Comparison of ENCODE assay signal across 11 cellular contexts in the genomic region with DNA sequence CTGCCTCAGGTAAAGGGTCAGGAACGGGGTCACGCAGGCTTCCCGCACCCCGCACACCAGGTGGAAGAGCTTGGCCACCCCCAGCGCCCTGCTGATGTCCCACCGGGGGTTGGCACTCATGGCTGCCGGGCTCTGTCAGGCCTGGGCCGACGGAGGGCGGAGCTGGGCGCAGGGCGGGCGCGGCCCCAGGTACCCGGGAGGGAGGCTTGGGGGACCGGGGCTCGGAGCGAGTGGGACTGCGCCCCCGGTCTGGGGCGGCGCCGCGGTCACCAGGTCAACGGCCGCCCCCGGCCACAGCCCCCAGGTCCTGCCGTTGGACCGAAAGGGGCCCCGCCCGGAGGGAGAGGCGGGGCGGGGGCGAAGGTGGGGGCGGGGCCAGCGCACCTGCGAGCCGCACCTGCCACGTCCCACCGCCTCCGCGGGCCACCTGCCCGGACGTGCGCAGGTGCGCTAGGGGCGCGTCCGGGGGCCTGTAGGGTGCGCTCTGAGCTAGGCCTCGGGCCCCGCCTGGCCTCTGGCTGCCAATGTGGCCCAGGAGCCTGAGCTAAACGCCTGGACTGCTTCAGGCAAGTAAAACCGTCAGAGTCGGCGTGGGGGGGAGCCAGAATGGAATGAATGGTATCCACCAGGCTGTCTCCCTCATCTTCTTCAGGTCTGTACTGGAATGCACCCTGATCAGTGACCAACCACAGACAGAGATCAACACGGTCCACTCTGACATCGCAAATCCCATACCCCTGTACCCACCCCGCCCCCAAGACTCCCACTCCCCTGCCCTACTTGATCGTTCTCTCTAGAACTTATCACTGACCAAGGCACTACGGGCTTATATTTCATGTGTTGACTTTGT. TPM values are rescaled to one million over a fixed set of nuclear protein-coding genes. Genes with fewer than 3 reads are reported as not detected.
DNase-seq lines count a peak whose midpoint lies in the region; ATAC-seq and TF ChIP-seq lines count a peak whose summit lies in the region.
"Had no signal": no experiment of that assay in that cellular context is flagged by ENCODE, and none has a peak within 500 bp of the region (broad histone marks: within the 10 kb centered on the region; RNA-seq: fewer than 3 reads in every experiment).

TSS of gene MFSD6L (minus strand) at position 365 of the 850 bp plus-strand sequence. CDS start at position 120, 245 bp downstream.

- no peak within 1 kb of the TSS for H3K4ac ChIP-seq in mesendoderm (ENCODE audit: low read depth, low read length)

- no peak within 1 kb of the TSS for H3K18ac ChIP-seq in mesendoderm (ENCODE audit: low read length)

- no peak within 1 kb of the TSS for H3K9ac ChIP-seq in DND-41 (ENCODE audit: low read depth, low read length)
- no peak within 1 kb of the TSS for H3K9ac ChIP-seq in endodermal cell (ENCODE audit: extremely low read depth, low read length, poor library complexity, severe bottlenecking)
- H3K9ac ChIP-seq in mesendoderm (ENCODE audit: low read length) = no peak within 1 kb of the TSS

- H3K36me3 Mint-ChIP-seq in endodermal cell (ENCODE audit: low read depth) = no peaks in the 10 kb centered on the region

- no peaks in the 10 kb centered on the region for H3K79me1 ChIP-seq in mesendoderm (ENCODE audit: low read length)

- H4K5ac ChIP-seq in mesendoderm (ENCODE audit: low read length) = no peak within 1 kb of the TSS

- H3K4me3 Mint-ChIP-seq in endodermal cell = peak within 1 kb of the TSS; percentile 68
- H3K4me3 Mint-ChIP-seq: activated naive CD8-positive, alpha-beta T cell treated with anti-CD3 and anti-CD28 coated beads, Interleukin-2, amount 10 ng/mL, durations not matched to agents 7 days and 5 days had no signal

- H3K4me1 ChIP-seq in DND-41 (ENCODE audit: insufficient read depth, low read length) (no peaks in the 10 kb centered on the region; the same call in 1 of the 2 replicates), endodermal cell (ENCODE audit: control insufficient read depth, insufficient read depth, low read length) (no peaks in the 10 kb centered on the region), mesendoderm (ENCODE audit: control insufficient read depth, low read depth, low read length) (no peaks in the 10 kb centered on the region), esophagus muscularis mucosa (peaks cover 0 to 9% (median 5%) of the 10 kb centered on the region in 4 donors), sigmoid colon (peaks cover 0 to 11% (median 11%) of the 10 kb centered on the region in 4 donors)

- H3K36me3 ChIP-seq in DND-41 (ENCODE audit: insufficient read depth, low read length) = peaks cover 26% of the 10 kb centered on the region
- H3K36me3 ChIP-seq in endodermal cell (ENCODE audit: control insufficient read depth, insufficient read depth, low read length) = no peaks in the 10 kb centered on the region
- H3K36me3 ChIP-seq in mesendoderm (ENCODE audit: control insufficient read depth, insufficient read depth, low read length) = no peaks in the 10 kb centered on the region
- peaks cover 0 to 5% (median 0%) of the 10 kb centered on the region in 4 donors for H3K36me3 ChIP-seq in esophagus muscularis mucosa
- no peaks in the 10 kb centered on the region for H3K36me3 ChIP-seq in sigmoid colon

- no peak within 1 kb of the TSS for H3K23ac ChIP-seq in mesendoderm (ENCODE audit: low read length)

- WGBS in endodermal cell (ENCODE audit: insufficient coverage in 1 of 2, insufficient read length in 1 of 2), 2 experiments = 20 to 25% methylated on average over 29 to 61 of the region's 61 CpGs
- WGBS in mesendoderm (ENCODE audit: extremely low coverage, insufficient coverage, low lambda C conversion rate) = no CpG with 5 or more reads among the region's 61 CpGs
- WGBS in esophagus muscularis mucosa = 63% methylated on average over 22 of the region's 61 CpGs
- 13 to 44% methylated on average over 61 of the region's 61 CpGs for WGBS in sigmoid colon, 2 donors

- intact Hi-C loops in esophagus muscularis mucosa (cut with DNase I) (no loop called here), sigmoid colon (cut with DNase I) (no loop called here)

- H3K27me3 Mint-ChIP-seq in endodermal cell (ENCODE audit: insufficient read depth) = peaks cover 39% of the 10 kb centered on the region

- H3K27me3 ChIP-seq in DND-41 (ENCODE audit: insufficient read depth, low read length, poor library complexity) (no peaks in the 10 kb centered on the region), endodermal cell (ENCODE audit: control insufficient read depth, insufficient read depth, low read length, poor library complexity, severe bottlenecking) (peaks cover 23% of the 10 kb centered on the region), mesendoderm (ENCODE audit: insufficient read depth, low read length, poor library complexity) (no peaks in the 10 kb centered on the region), esophagus muscularis mucosa (peaks cover 0 to 44% (median 3%) of the 10 kb centered on the region in 4 donors), sigmoid colon (peaks cover 7 to 28% (median 15%) of the 10 kb centered on the region in 3 donors)

- H3K27ac ChIP-seq in DND-41 (ENCODE audit: low read length) (no peak within 1 kb of the TSS), endodermal cell (ENCODE audit: low read depth, low read length) (no peak within 1 kb of the TSS), mesendoderm (ENCODE audit: low read depth, low read length) (no peak within 1 kb of the TSS), esophagus muscularis mucosa (replicated peaks in 1 of 4) (no peak within 1 kb of the TSS), sigmoid colon (no peak within 1 kb of the TSS)

- H2AFZ ChIP-seq in DND-41 (ENCODE audit: low read depth, low read length) = no peak within 1 kb of the TSS

- H2BK5ac ChIP-seq in mesendoderm (ENCODE audit: low read length) = no peak within 1 kb of the TSS

- ATAC-seq in DND-41 (ENCODE audit: insufficient read depth, low read depth) (no peak), GM21717 (IDR thresholded peaks at IDR 0.05; ENCODE audit: unreplicated experiment) (no peak), GM21423 (IDR thresholded peaks at IDR 0.05; ENCODE audit: unreplicated experiment) (no peak)
- ATAC-seq: sciatic nerve had no signal

- no peak within 1 kb of the TSS for H3K4me3 ChIP-seq in DND-41 (ENCODE audit: low read depth in 1 of 2, low read length in 2 of 2)
- no peak within 1 kb of the TSS for H3K4me3 ChIP-seq in endodermal cell (ENCODE audit: low read length)
- H3K4me3 ChIP-seq in mesendoderm (ENCODE audit: low read length) = no peak within 1 kb of the TSS
- no peak within 1 kb of the TSS for H3K4me3 ChIP-seq in esophagus muscularis mucosa
- peak within 1 kb of the TSS in 1 of 4 donors; percentile 14 for H3K4me3 ChIP-seq in sigmoid colon

- no peaks in the 10 kb centered on the region for H3K9me3 Mint-ChIP-seq in endodermal cell
- H3K9me3 Mint-ChIP-seq: activated naive CD8-positive, alpha-beta T cell treated with anti-CD3 and anti-CD28 coated beads, Interleukin-2, amount 10 ng/mL, durations not matched to agents 7 days and 5 days had no signal

- H2BK120ac ChIP-seq in mesendoderm (ENCODE audit: low read depth, low read length) = no peak within 1 kb of the TSS

- H3K4me2 ChIP-seq in DND-41 (ENCODE audit: insufficient read depth, low read length) = no peak within 1 kb of the TSS
- H3K4me2 ChIP-seq in mesendoderm (ENCODE audit: low read length) = peak within 1 kb of the TSS; percentile 42

- no peak within 1 kb of the TSS for H2BK15ac ChIP-seq in mesendoderm (replicated peaks; ENCODE audit: low read depth)

- H3K9me3 ChIP-seq in DND-41 (ENCODE audit: insufficient read depth, low read length, severe bottlenecking) (no peaks in the 10 kb centered on the region), endodermal cell (ENCODE audit: control insufficient read depth, low read length) (no peaks in the 10 kb centered on the region), esophagus muscularis mucosa (no peaks in the 10 kb centered on the region), sigmoid colon (no peaks in the 10 kb centered on the region)

- TF ChIP-seq EP300 in esophagus muscularis mucosa (IDR thresholded peaks at IDR 0.05) (no peak), sigmoid colon (IDR thresholded peaks at IDR 0.05) (no peak)

- H3K27ac Mint-ChIP-seq in endodermal cell = peak within 1 kb of the TSS; percentile 70
- H3K27ac Mint-ChIP-seq: activated naive CD8-positive, alpha-beta T cell treated with anti-CD3 and anti-CD28 coated beads, Interleukin-2, amount 10 ng/mL, durations not matched to agents 7 days and 5 days had no signal

- no peak for TF ChIP-seq POLR2A in esophagus muscularis mucosa (IDR thresholded peaks at IDR 0.05; ENCODE audit: low read depth)
- no peak for TF ChIP-seq POLR2A in sigmoid colon (IDR thresholded peaks at IDR 0.05)

- peaks cover 9% of the 10 kb centered on the region for H3K4me1 Mint-ChIP-seq in endodermal cell

- H4K8ac ChIP-seq in mesendoderm (ENCODE audit: low read depth, low read length) = no peak within 1 kb of the TSS

- DNase-seq in DND-41 = no peak
- DNase-seq in endodermal cell = peak; percentile 92
- DNase-seq in mesendoderm = peak; percentile 76
- no peak for DNase-seq in esophagus muscularis mucosa (ENCODE audit: extremely low spot score)
- DNase-seq in sigmoid colon = no peak
- DNase-seq: activated naive CD8-positive, alpha-beta T cell treated with anti-CD3 and anti-CD28 coated beads, Interleukin-2, amount 10 ng/mL, durations not matched to agents 7 days and 5 days; NCI-H2029 treated with DMSO at 0.1 percent for 48 hours had no signal

- H3K79me2 ChIP-seq in DND-41 (ENCODE audit: insufficient read depth, low read length) (no peaks in the 10 kb centered on the region), mesendoderm (ENCODE audit: control insufficient read depth, insufficient read depth, low read length) (no peaks in the 10 kb centered on the region)

- no peak within 1 kb of the TSS for H2AK5ac ChIP-seq in mesendoderm (ENCODE audit: low read length)

- no peak within 1 kb of the TSS for H3K56ac ChIP-seq in mesendoderm (ENCODE audit: low read length)

- TF ChIP-seq CTCF in DND-41 (IDR thresholded peaks at IDR 0.05; ENCODE audit: borderline replicate concordance, extremely low read depth, low read length, poor library complexity, severe bottlenecking) = peak; percentile 16
- peak; percentile 35; the same call in 1 of the 2 replicates for TF ChIP-seq CTCF in LNCAP (IDR thresholded peaks at IDR 0.05)
- peak; percentile 64 for TF ChIP-seq CTCF in endodermal cell (conservative IDR thresholded peaks at IDR 0.05)
- no peak for TF ChIP-seq CTCF in esophagus muscularis mucosa (IDR thresholded peaks at IDR 0.05)
- no peak for TF ChIP-seq CTCF in sigmoid colon (IDR thresholded peaks at IDR 0.05)

- no peaks in the 10 kb centered on the region for H4K20me1 ChIP-seq in DND-41 (ENCODE audit: insufficient read depth, low read length)

RNA-seq across cellular contexts. Expression of gene MFSD6L, which starts in this region (rescaled TPM):
- total RNA-seq in endodermal cell (1 to 10 TPM; 3.3 to 5.1 TPM), esophagus muscularis mucosa (under 1 TPM in 2 of 4 donors, not detected in 2; 0.17 to 0.33 TPM), sigmoid colon (not detected)
- 0.25 TPM for polyA plus RNA-seq in endodermal cell (2013, experiment 1 of 2)
- polyA plus RNA-seq in endodermal cell (2013, experiment 2 of 2) = 0.25 TPM
- polyA plus RNA-seq in mesendoderm (2013, experiment 1 of 2) = 0.39 TPM
- 0.34 TPM for polyA plus RNA-seq in mesendoderm (2013, experiment 2 of 2)
- polyA plus RNA-seq in sigmoid colon = 1 to 10 TPM in 2 of 3 donors, under 1 TPM in 1; 0.69 to 4.9 (median 1.2) TPM
- total RNA-seq: sciatic nerve had no signal

Comparison
In these comparisons a context has a peak if more than half of its experiments do, and no peak if none do; other contexts are left out.
1. DNase-seq: peak in endodermal cell (single experiment) and mesendoderm (single experiment); none in DND-41 (single experiment), esophagus muscularis mucosa (single experiment) and sigmoid colon (single experiment).
2. CTCF ChIP-seq: peak in DND-41 (single experiment), LNCAP (single experiment) and endodermal cell (single experiment); none in esophagus muscularis mucosa (0 of 3) and sigmoid colon (0 of 4).